7 cellular contexts compared by ENCODE assay signal in the genomic region with DNA sequence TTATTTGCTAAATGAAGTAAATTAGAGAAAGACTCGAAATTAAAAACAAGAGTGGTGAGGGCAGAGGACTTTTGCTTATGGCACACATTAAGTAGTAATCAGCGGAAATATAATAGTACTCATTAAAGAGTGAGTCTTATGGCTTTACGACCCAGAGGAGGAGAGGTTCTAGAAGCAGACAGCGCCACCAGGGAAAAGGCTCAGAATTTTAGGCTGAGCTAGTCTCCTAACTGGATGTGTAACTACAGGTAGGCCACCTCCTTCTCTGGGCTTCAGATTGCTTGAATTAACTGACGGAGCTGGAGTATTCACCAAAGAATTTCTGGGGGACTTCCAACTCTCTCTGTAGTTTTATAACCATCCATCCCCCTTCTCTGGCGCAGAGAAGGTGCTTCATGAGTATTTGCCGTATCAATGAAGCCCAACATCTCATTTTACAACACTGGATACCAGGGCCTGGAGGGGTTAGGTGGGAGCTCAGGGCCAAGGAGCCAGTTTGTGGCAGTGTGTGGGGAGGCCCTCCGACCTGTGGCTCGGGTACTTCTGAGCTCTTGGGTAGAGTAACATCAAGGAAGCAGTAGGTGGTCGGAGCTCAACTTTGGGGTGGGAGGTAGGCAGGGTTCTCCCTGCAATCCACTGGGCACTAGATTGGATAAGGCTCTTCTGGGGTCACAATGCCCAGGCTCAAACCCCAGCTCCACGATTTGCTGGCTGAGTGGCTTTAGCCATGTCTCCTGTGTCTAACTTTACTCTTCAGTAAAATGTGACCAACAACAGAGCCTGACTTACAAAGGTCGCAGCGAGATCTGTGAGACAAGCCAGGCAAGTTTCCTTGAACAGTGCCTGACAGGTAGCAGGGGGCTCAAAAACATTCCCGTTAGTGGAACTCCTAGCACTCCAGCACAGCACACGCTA.
A peak's percentile ranks its signal among the peaks of the same experiment; 100 is the strongest.
DNase-seq lines count a peak whose midpoint lies in the region; ATAC-seq lines count a peak whose summit lies in the region.

No MANE protein-coding gene starts in this region.

- peak overlapping the region; percentile 92 to 94 for H3K4me3 Mint-ChIP-seq in stimulated activated naive B cell treated with anti-CD40 and anti-IgM and Interleukin-4, amounts not matched to agents 10 μg/mL and 1 μg/mL and 100 μg/mL, for 72 hours

- peak; percentile 16 for DNase-seq in activated CD8-positive, alpha-beta memory T cell treated with anti-CD3 and anti-CD28 coated beads, Interleukin-2, amount 50 U/mL, for 4 hours
- no peak for DNase-seq in stimulated activated naive B cell treated with anti-CD40 and anti-IgM and Interleukin-4, amounts not matched to agents 10 μg/mL and 1 μg/mL and 100 μg/mL, for 72 hours
- DNase-seq in Kasumi-1 (lab: John Stamatoyannopoulos, UW), result no peak
- no peak for DNase-seq in T-helper 9 cell
- DNase-seq in DMS53 treated with DMSO at 0.1 percent for 48 hours (lab: John Stamatoyannopoulos, UW; ENCODE audit: unreplicated experiment), result no peak

- H3K27ac Mint-ChIP-seq in stimulated activated naive B cell treated with anti-CD40 and anti-IgM and Interleukin-4, amounts not matched to agents 10 μg/mL and 1 μg/mL and 100 μg/mL, for 72 hours, result peak overlapping the region; percentile 94

- H3K9me3 ChIP-seq in HUES48 (ENCODE audit: control insufficient read depth, insufficient read depth, low read length) (no peaks in the 10 kb centered on the region), iPS-18c (ENCODE audit: control insufficient read depth, insufficient read depth, low read length) (no peaks in the 10 kb centered on the region)

- peaks cover 39 to 44% of the 10 kb centered on the region in 2 donors for H3K36me3 Mint-ChIP-seq in stimulated activated naive B cell treated with anti-CD40 and anti-IgM and Interleukin-4, amounts not matched to agents 10 μg/mL and 1 μg/mL and 100 μg/mL, for 72 hours

- H3K27me3 Mint-ChIP-seq in stimulated activated naive B cell treated with anti-CD40 and anti-IgM and Interleukin-4, amounts not matched to agents 10 μg/mL and 1 μg/mL and 100 μg/mL, for 72 hours, result no peaks in the 10 kb centered on the region

- peaks cover 0 to 3% of the 10 kb centered on the region in 2 donors for H3K9me3 Mint-ChIP-seq in stimulated activated naive B cell treated with anti-CD40 and anti-IgM and Interleukin-4, amounts not matched to agents 10 μg/mL and 1 μg/mL and 100 μg/mL, for 72 hours

- H3K9ac ChIP-seq in HUES48 (ENCODE audit: low read depth, low read length), result peak overlapping the region; percentile 71

- H3K4me3 ChIP-seq in HUES48 (ENCODE audit: low read depth, low read length) (peak overlapping the region; percentile 99), iPS-18c (ENCODE audit: insufficient read depth, low read depth, low read length) (peak overlapping the region; percentile 95)

- H3K4me1 Mint-ChIP-seq in stimulated activated naive B cell treated with anti-CD40 and anti-IgM and Interleukin-4, amounts not matched to agents 10 μg/mL and 1 μg/mL and 100 μg/mL, for 72 hours, result peaks cover 34 to 58% of the 10 kb centered on the region in 2 donors

- H3K27me3 ChIP-seq in HUES48 (ENCODE audit: control insufficient read depth, insufficient read depth, low read length), result no peaks in the 10 kb centered on the region

- peak overlapping the region; percentile 67 for H3K27ac ChIP-seq in HUES48 (ENCODE audit: low read depth, low read length)

- H3K4me1 ChIP-seq in HUES48 (ENCODE audit: control insufficient read depth, insufficient read depth, low read length), result peaks cover 17% of the 10 kb centered on the region

- H3K36me3 ChIP-seq in HUES48 (ENCODE audit: control insufficient read depth, insufficient read depth, low read length), result peaks cover 39% of the 10 kb centered on the region

- ATAC-seq in stimulated activated naive B cell treated with anti-CD40 and anti-IgM and Interleukin-4, amounts not matched to agents 10 μg/mL and 1 μg/mL and 100 μg/mL, for 72 hours (replicated peaks), result no peak
